ENCODE assay signal across 8 cellular contexts in the genomic region with DNA sequence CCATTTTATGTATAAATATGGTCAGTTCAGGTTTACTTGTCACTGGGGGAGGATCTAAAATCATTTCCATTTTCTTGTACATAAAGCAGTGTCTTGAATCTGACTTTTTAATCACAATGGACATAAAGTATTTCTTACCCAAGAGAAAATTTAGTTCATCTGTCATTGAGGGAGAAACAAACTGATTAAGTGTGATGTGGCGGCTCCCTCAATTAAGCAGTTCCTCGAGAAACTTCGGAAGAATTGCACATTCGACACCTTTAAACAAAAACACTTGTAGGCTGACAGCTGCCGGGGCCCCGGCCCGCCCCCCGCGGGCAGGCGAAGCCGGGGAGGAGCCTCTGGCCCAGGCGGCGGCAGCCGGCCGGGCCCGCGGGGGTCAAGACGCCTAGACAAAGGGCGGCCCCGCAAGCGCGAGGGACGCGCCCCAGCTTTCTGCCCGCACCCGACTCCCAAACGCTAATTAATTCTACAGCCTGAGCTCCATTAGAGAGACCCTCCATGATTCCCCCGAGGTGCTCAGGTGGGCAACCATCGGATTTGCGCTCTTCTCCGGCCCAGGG. TPM values are rescaled to one million over a fixed set of nuclear protein-coding genes. Genes with fewer than 3 reads are reported as not detected.
DNase-seq lines count a peak whose midpoint lies in the region; ATAC-seq lines count a peak whose summit lies in the region.

No MANE protein-coding gene starts in this region.

- peak overlapping the region; percentile 73 for H3K4me3 ChIP-seq in Jurkat, Clone E6-1 (ENCODE audit: low read length)
- H3K4me3 ChIP-seq in adipocyte (ENCODE audit: low read length): peak overlapping the region; percentile 91

- peaks cover 19 to 33% (median 28%) of the 10 kb centered on the region in 3 donors for H3K27me3 Mint-ChIP-seq in immature natural killer cell (ENCODE audit: low read depth in 3 of 3)
- H3K27me3 Mint-ChIP-seq in stimulated activated naive B cell treated with anti-CD40 and anti-IgM and Interleukin-4, amounts not matched to agents 10 μg/mL and 1 μg/mL and 100 μg/mL, for 72 hours: peaks cover 54 to 61% of the 10 kb centered on the region in 2 donors

- no peak for ATAC-seq in stimulated activated naive B cell treated with anti-CD40 and anti-IgM and Interleukin-4, amounts not matched to agents 10 μg/mL and 1 μg/mL and 100 μg/mL, for 72 hours (replicated peaks)

- peaks cover 12 to 16% of the 10 kb centered on the region in 2 donors for H3K4me1 Mint-ChIP-seq in immature natural killer cell
- peaks cover 12 to 16% of the 10 kb centered on the region in 2 donors for H3K4me1 Mint-ChIP-seq in stimulated activated naive B cell treated with anti-CD40 and anti-IgM and Interleukin-4, amounts not matched to agents 10 μg/mL and 1 μg/mL and 100 μg/mL, for 72 hours

- DNase-seq in SHP77 (lab: John Stamatoyannopoulos, UW) (peak; percentile 4 to 26), SHP77 treated with DMSO at 0.1 percent for 48 hours (lab: John Stamatoyannopoulos, UW) (no peak), adipocyte (ENCODE audit: low read depth) (peak; percentile 10), immature natural killer cell (peak in 1 of 3 donors; percentile 13), NCI-H2081 treated with DMSO at 0.1 percent for 48 hours (lab: John Stamatoyannopoulos, UW) (no peak), middle frontal gyrus (ENCODE audit: extremely low spot score, low spot score) (no peak)
- DNase-seq in Jurkat, Clone E6-1 (ENCODE audit: low read depth, low spot score): no peak
- no peak for DNase-seq in stimulated activated naive B cell treated with anti-CD40 and anti-IgM and Interleukin-4, amounts not matched to agents 10 μg/mL and 1 μg/mL and 100 μg/mL, for 72 hours

- H3K9ac ChIP-seq in adipocyte (ENCODE audit: low read length): peak overlapping the region; percentile 69

- peaks cover 39% of the 10 kb centered on the region for H3K27me3 ChIP-seq in adipocyte (replicated peaks; ENCODE audit: control insufficient read depth, insufficient read depth, low read length)

- peaks cover 8% of the 10 kb centered on the region for H3K9me3 ChIP-seq in adipocyte (ENCODE audit: control insufficient read depth, low read length)

- H3K4me3 Mint-ChIP-seq in immature natural killer cell: peak overlapping the region; percentile 81 to 86 (median 82)
- H3K4me3 Mint-ChIP-seq in stimulated activated naive B cell treated with anti-CD40 and anti-IgM and Interleukin-4, amounts not matched to agents 10 μg/mL and 1 μg/mL and 100 μg/mL, for 72 hours: peak overlapping the region; percentile 92 to 95

- no peaks in the 10 kb centered on the region for H3K36me3 Mint-ChIP-seq in immature natural killer cell
- peaks cover 8 to 15% of the 10 kb centered on the region in 2 donors for H3K36me3 Mint-ChIP-seq in stimulated activated naive B cell treated with anti-CD40 and anti-IgM and Interleukin-4, amounts not matched to agents 10 μg/mL and 1 μg/mL and 100 μg/mL, for 72 hours

- peaks cover 10% of the 10 kb centered on the region for H3K4me1 ChIP-seq in adipocyte (ENCODE audit: control insufficient read depth, insufficient read depth, low read length)

- H3K36me3 ChIP-seq in adipocyte (ENCODE audit: control insufficient read depth, insufficient read depth, low read length, severe bottlenecking): no peaks in the 10 kb centered on the region

- H3K9me3 Mint-ChIP-seq in immature natural killer cell: no peaks in the 10 kb centered on the region
- peaks cover 24 to 30% of the 10 kb centered on the region in 2 donors for H3K9me3 Mint-ChIP-seq in stimulated activated naive B cell treated with anti-CD40 and anti-IgM and Interleukin-4, amounts not matched to agents 10 μg/mL and 1 μg/mL and 100 μg/mL, for 72 hours

- H3K27ac Mint-ChIP-seq in immature natural killer cell: no peak overlapping the region
- no peak overlapping the region for H3K27ac Mint-ChIP-seq in stimulated activated naive B cell treated with anti-CD40 and anti-IgM and Interleukin-4, amounts not matched to agents 10 μg/mL and 1 μg/mL and 100 μg/mL, for 72 hours

RNA-seq across cellular contexts. Expression of a gene that starts 0.8 kb away (rescaled TPM):
- 15.3 TPM for polyA plus RNA-seq in Jurkat, Clone E6-1 (2012; ENCODE audit: insufficient read depth, insufficient read length)
- polyA plus RNA-seq in immature natural killer cell: under 1 TPM in 1 of 3 donors, not detected in 2; 0.73 TPM

Comparison
In these comparisons a context has a peak if more than half of its experiments do, and no peak if none do; other contexts are left out.
1. DNase-seq: peak in SHP77 (2 of 2) and adipocyte (single experiment); none in SHP77 treated with DMSO at 0.1 percent for 48 hours (single experiment), Jurkat, Clone E6-1 (single experiment), stimulated activated naive B cell treated with anti-CD40 and anti-IgM and Interleukin-4, amounts not matched to agents 10 μg/mL and 1 μg/mL and 100 μg/mL, for 72 hours (single experiment), NCI-H2081 treated with DMSO at 0.1 percent for 48 hours (single experiment) and middle frontal gyrus (single experiment).